ENCODE assay signal across 21 cellular contexts in genomic region chr10:12511651-12512050, GRCh38.
"Had no signal": no experiment of that assay in that cellular context is flagged by ENCODE, and none has a peak within 500 bp of the region (broad histone marks: within the 10 kb centered on the region; RNA-seq: fewer than 3 reads in every experiment).

No MANE protein-coding gene starts in this region.

- DNase-seq: activated CD4-positive, alpha-beta memory T cell treated with anti-CD3 and anti-CD28 coated beads, Interleukin-2, amount 10 ng/mL, durations not matched to agents 7 days and 5 days; activated CD4-positive, alpha-beta T cell treated with anti-CD3 and anti-CD28 coated beads, Interleukin-2, amount 10 ng/mL, durations not matched to agents 24 days and 14 days; activated naive CD4-positive, alpha-beta T cell; activated T-cell treated with anti-CD3 and anti-CD28 coated beads, Interleukin-2, amount 50 U/mL, for 24 hours; endodermal cell; lower lobe of right lung; mesendoderm; mucosa of descending colon; nephron progenitor cell; nucleus accumbens; small intestine; stimulated activated CD4-positive, alpha-beta T cell treated with anti-CD3 and anti-CD28 coated beads, Interleukin-2, amount 100 ng/mL, for 24 hours; stimulated activated naive CD8-positive, alpha-beta T cell treated with anti-CD3 and anti-CD28 coated beads, Interleukin-15, amount 100 ng/mL, for 72 hours; transverse colon had no signal

- H3K27ac Mint-ChIP-seq: activated CD4-positive, alpha-beta memory T cell treated with anti-CD3 and anti-CD28 coated beads, Interleukin-2, amount 10 ng/mL, durations not matched to agents 7 days and 5 days; activated CD4-positive, alpha-beta T cell treated with anti-CD3 and anti-CD28 coated beads, Interleukin-2, amount 10 ng/mL, durations not matched to agents 24 days and 14 days; activated naive CD8-positive, alpha-beta T cell; activated T-cell treated with anti-CD3 and anti-CD28 coated beads, Interleukin-2, amount 50 U/mL, for 24 hours; activated T-helper 17 cell treated with anti-CD3 and anti-CD28 coated beads, Interleukin-2, amount 50 U/mL, for 72 hours; endodermal cell; stimulated activated effector memory CD8-positive, alpha-beta T cell treated with anti-CD3 and anti-CD28 coated beads, Interleukin-12 subunit alpha, Interleukin-12 subunit beta, amount 100 ng/mL, for 72 hours; stimulated activated naive CD8-positive, alpha-beta T cell treated with anti-CD3 and anti-CD28 coated beads, Interleukin-15, amount 100 ng/mL, for 72 hours had no signal

- H3K36me3 Mint-ChIP-seq: activated naive CD8-positive, alpha-beta T cell; stimulated activated effector memory CD8-positive, alpha-beta T cell treated with anti-CD3 and anti-CD28 coated beads, Interleukin-12 subunit alpha, Interleukin-12 subunit beta, amount 100 ng/mL, for 72 hours had no signal

- H3K27me3 Mint-ChIP-seq: activated CD4-positive, alpha-beta memory T cell treated with anti-CD3 and anti-CD28 coated beads, Interleukin-2, amount 10 ng/mL, durations not matched to agents 7 days and 5 days; activated CD4-positive, alpha-beta T cell treated with anti-CD3 and anti-CD28 coated beads, Interleukin-2, amount 10 ng/mL, durations not matched to agents 24 days and 14 days; activated naive CD8-positive, alpha-beta T cell; activated T-cell treated with anti-CD3 and anti-CD28 coated beads, Interleukin-2, amount 50 U/mL, for 24 hours; activated T-helper 17 cell treated with anti-CD3 and anti-CD28 coated beads, Interleukin-2, amount 50 U/mL, for 72 hours; central memory CD8-positive, alpha-beta T cell; stimulated activated naive CD8-positive, alpha-beta T cell treated with anti-CD3 and anti-CD28 coated beads, Interleukin-15, amount 100 ng/mL, for 72 hours had no signal

- ATAC-seq: activated CD4-positive, CD25-positive, alpha-beta regulatory T cell treated with anti-CD3 and anti-CD28 coated beads, Interleukin-2, amount 50 U/mL, for 24 hours; activated T-helper 17 cell treated with anti-CD3 and anti-CD28 coated beads, Interleukin-2, amount 50 U/mL, for 72 hours; gastroesophageal sphincter; lower lobe of right lung; mucosa of descending colon; sciatic nerve; stimulated activated effector memory CD8-positive, alpha-beta T cell treated with anti-CD3 and anti-CD28 coated beads, Interleukin-12 subunit alpha, Interleukin-12 subunit beta, amount 100 ng/mL, for 72 hours; stimulated activated naive CD8-positive, alpha-beta T cell treated with anti-CD3 and anti-CD28 coated beads, Interleukin-15, amount 100 ng/mL, for 72 hours had no signal

- H3K4me3 Mint-ChIP-seq: activated CD4-positive, alpha-beta memory T cell treated with anti-CD3 and anti-CD28 coated beads, Interleukin-2, amount 10 ng/mL, durations not matched to agents 7 days and 5 days; activated CD4-positive, alpha-beta T cell treated with anti-CD3 and anti-CD28 coated beads, Interleukin-2, amount 10 ng/mL, durations not matched to agents 24 days and 14 days; activated naive CD8-positive, alpha-beta T cell; activated T-cell treated with anti-CD3 and anti-CD28 coated beads, Interleukin-2, amount 50 U/mL, for 24 hours; activated T-helper 17 cell treated with anti-CD3 and anti-CD28 coated beads, Interleukin-2, amount 50 U/mL, for 72 hours; central memory CD8-positive, alpha-beta T cell; endodermal cell; nephron progenitor cell; stimulated activated effector memory CD8-positive, alpha-beta T cell treated with anti-CD3 and anti-CD28 coated beads, Interleukin-12 subunit alpha, Interleukin-12 subunit beta, amount 100 ng/mL, for 72 hours; stimulated activated naive CD8-positive, alpha-beta T cell treated with anti-CD3 and anti-CD28 coated beads, Interleukin-15, amount 100 ng/mL, for 72 hours had no signal

- H3K9me3 Mint-ChIP-seq: activated CD4-positive, alpha-beta memory T cell treated with anti-CD3 and anti-CD28 coated beads, Interleukin-2, amount 10 ng/mL, durations not matched to agents 7 days and 5 days; activated CD4-positive, alpha-beta T cell treated with anti-CD3 and anti-CD28 coated beads, Interleukin-2, amount 10 ng/mL, durations not matched to agents 24 days and 14 days; activated T-cell treated with anti-CD3 and anti-CD28 coated beads, Interleukin-2, amount 50 U/mL, for 24 hours; activated T-helper 17 cell treated with anti-CD3 and anti-CD28 coated beads, Interleukin-2, amount 50 U/mL, for 72 hours; central memory CD8-positive, alpha-beta T cell; endodermal cell; stimulated activated effector memory CD8-positive, alpha-beta T cell treated with anti-CD3 and anti-CD28 coated beads, Interleukin-12 subunit alpha, Interleukin-12 subunit beta, amount 100 ng/mL, for 72 hours; stimulated activated naive CD8-positive, alpha-beta T cell treated with anti-CD3 and anti-CD28 coated beads, Interleukin-15, amount 100 ng/mL, for 72 hours had no signal
